Comparison of ENCODE assay signal across 1 cellular context in the genomic region with DNA sequence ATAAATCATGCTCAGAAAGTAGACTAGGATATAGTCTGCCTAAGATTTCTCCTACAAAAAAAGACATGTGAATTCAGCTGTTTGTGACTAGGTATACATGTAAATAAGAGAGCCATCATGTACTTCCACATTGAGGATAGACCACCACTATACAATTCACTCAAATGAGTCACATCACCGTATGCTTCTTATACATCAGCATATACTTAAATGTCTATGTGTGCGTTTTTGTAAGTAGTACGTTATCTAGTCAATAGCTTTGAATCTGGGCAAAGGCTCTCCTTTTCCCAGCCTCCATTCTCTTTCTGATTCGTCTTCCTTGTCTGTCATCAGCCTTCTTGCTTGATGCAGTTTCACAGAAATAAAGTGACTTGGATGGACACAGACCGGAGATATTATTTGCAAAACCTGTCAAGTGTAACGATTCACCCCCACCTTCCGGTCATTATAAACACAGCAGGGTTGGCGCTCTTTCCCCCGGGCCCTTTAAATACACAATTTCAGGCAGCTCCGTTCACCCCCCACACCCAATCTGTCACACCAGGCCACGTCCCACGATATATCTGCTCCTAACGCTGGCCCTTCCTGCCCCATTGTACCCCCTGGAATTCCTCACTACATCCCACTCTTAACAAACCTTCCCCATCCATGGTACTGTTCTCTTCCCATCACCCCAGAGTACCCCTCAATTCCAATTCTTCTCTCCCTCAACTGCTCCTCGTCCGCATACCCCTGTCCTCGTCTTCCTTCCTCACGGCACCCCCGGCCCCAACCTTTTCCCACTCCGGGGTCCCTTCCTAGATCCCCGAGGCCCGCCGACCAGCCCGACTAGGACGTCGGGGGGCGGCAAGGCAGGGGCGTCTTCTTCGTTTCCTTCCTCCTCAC.
TF ChIP-seq lines count a peak whose summit lies in the region.

No MANE protein-coding gene starts in this region.

TF ChIP-seq in K562, 482 proteins besides CTCF, POLR2A, EP300 and RAD21 (continued from another document and continues in another):
- TF ChIP-seq AFF4 (CRISPR knock-in tag; IDR thresholded peaks at IDR 0.05) (no peak; the same call in 1 of the 2 replicates), ARID3A (IDR thresholded peaks at IDR 0.05; ENCODE audit: borderline replicate concordance, low read depth, low read length) (peak; percentile 64; the same call in 1 of the 2 replicates), C11orf30 (IDR thresholded peaks at IDR 0.05; ENCODE audit: low read depth) (no peak), ZNF133 (CRISPR knock-in tag; IDR thresholded peaks at IDR 0.05) (no peak), E2F6 (IDR thresholded peaks at IDR 0.05; ENCODE audit: borderline replicate concordance in 1 of 2, extremely low read depth in 1 of 2, insufficient read depth in 1 of 2, insufficient read length in 1 of 2, low read depth in 1 of 2, low read length in 1 of 2, poor library complexity in 1 of 2, severe bottlenecking in 1 of 2) (no peak), HMG20A (CRISPR knock-in tag; conservative IDR thresholded peaks at IDR 0.05) (no peak), FOXK1 (CRISPR knock-in tag; IDR thresholded peaks at IDR 0.05; ENCODE audit: borderline replicate concordance) (no peak; the same call in 1 of the 2 replicates), THRAP3 (IDR thresholded peaks at IDR 0.05; ENCODE audit: borderline replicate concordance) (peak; percentile 19), ILK (tag; IDR thresholded peaks at IDR 0.05; ENCODE audit: borderline replicate concordance, low read depth) (no peak), L3MBTL2 (IDR thresholded peaks at IDR 0.05) (no peak), GATA2 (CRISPR knock-in tag; IDR thresholded peaks at IDR 0.05) (no peak), ASH1L (IDR thresholded peaks at IDR 0.05; ENCODE audit: borderline replicate concordance, low read depth, partially characterized antibody) (no peak), ZNF384 (IDR thresholded peaks at IDR 0.05; ENCODE audit: low read depth, low read length) (no peak), CTBP1 (IDR thresholded peaks at IDR 0.05; ENCODE audit: borderline replicate concordance) (0 out of 2 replicates have a peak, but pooled peaks have one; percentile 14), ZNF280B (CRISPR knock-in tag; IDR thresholded peaks at IDR 0.05) (no peak), SRSF9 (IDR thresholded peaks at IDR 0.05; ENCODE audit: borderline replicate concordance, low read depth, low read length) (no peak), MLLT1 (IDR thresholded peaks at IDR 0.05) (peak in 1 of 2 experiments; percentile 38; a peak in 1 of 4 replicates), ZNF143 (CRISPR knock-in tag; IDR thresholded peaks at IDR 0.05) (no peak), KAT2B (IDR thresholded peaks at IDR 0.05; ENCODE audit: low read depth, low read length) (no peak), ZNF184 (CRISPR knock-in tag; IDR thresholded peaks at IDR 0.05) (no peak), HDAC1 (IDR thresholded peaks at IDR 0.05) (peak in 1 of 2 experiments; percentile 94; a peak in 2 of 4 replicates), KLF13 (tag; IDR thresholded peaks at IDR 0.05; ENCODE audit: borderline replicate concordance, low read depth) (no peak), SMARCA5 (IDR thresholded peaks at IDR 0.05) (peak; percentile 61; the same call in 1 of the 2 replicates), PATZ1 (CRISPR knock-in tag; IDR thresholded peaks at IDR 0.05; ENCODE audit: borderline replicate concordance) (no peak), FOSL1 (tag; conservative IDR thresholded peaks at IDR 0.05) (peak; percentile 5; the same call in 1 of the 2 replicates), TCF7L2 (IDR thresholded peaks at IDR 0.05; ENCODE audit: low read depth, low read length) (no peak), HMGN3 (IDR thresholded peaks at IDR 0.05; ENCODE audit: borderline replicate concordance, extremely low read depth, insufficient read length, low read depth, low read length) (no peak), GABPB1 (CRISPR knock-in tag; IDR thresholded peaks at IDR 0.05) (peak; percentile 9; the same call in 1 of the 2 replicates), ZFPM2 (CRISPR knock-in tag; IDR thresholded peaks at IDR 0.05) (no peak), PHB2 (IDR thresholded peaks at IDR 0.05; ENCODE audit: low read depth) (no peak), SIN3A (IDR thresholded peaks at IDR 0.05; ENCODE audit: borderline replicate concordance in 2 of 2, control insufficient read depth in 1 of 2, low read depth in 2 of 2, low read length in 2 of 2) (peak; percentile 78 to 96; a peak in 3 of 4 replicates), ZNF263 (CRISPR knock-in tag; IDR thresholded peaks at IDR 0.05; ENCODE audit: borderline replicate concordance) (no peak), BCOR (IDR thresholded peaks at IDR 0.05) (peak; percentile 61; the same call in 1 of the 2 replicates), KDM2B (CRISPR knock-in tag; IDR thresholded peaks at IDR 0.05) (0 out of 2 replicates have a peak, but pooled peaks have one; percentile 30)
- TF ChIP-seq, protein P1, sequence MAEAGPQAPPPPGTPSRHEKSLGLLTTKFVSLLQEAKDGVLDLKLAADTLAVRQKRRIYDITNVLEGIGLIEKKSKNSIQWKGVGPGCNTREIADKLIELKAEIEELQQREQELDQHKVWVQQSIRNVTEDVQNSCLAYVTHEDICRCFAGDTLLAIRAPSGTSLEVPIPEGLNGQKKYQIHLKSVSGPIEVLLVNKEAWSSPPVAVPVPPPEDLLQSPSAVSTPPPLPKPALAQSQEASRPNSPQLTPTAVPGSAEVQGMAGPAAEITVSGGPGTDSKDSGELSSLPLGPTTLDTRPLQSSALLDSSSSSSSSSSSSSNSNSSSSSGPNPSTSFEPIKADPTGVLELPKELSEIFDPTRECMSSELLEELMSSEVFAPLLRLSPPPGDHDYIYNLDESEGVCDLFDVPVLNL (CRISPR knock-in tag; IDR thresholded peaks at IDR 0.05; ENCODE audit: low read depth), result no peak
- TF ChIP-seq, protein P2, sequence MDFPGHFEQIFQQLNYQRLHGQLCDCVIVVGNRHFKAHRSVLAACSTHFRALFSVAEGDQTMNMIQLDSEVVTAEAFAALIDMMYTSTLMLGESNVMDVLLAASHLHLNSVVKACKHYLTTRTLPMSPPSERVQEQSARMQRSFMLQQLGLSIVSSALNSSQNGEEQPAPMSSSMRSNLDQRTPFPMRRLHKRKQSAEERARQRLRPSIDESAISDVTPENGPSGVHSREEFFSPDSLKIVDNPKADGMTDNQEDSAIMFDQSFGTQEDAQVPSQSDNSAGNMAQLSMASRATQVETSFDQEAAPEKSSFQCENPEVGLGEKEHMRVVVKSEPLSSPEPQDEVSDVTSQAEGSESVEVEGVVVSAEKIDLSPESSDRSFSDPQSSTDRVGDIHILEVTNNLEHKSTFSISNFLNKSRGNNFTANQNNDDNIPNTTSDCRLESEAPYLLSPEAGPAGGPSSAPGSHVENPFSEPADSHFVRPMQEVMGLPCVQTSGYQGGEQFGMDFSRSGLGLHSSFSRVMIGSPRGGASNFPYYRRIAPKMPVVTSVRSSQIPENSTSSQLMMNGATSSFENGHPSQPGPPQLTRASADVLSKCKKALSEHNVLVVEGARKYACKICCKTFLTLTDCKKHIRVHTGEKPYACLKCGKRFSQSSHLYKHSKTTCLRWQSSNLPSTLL (IDR thresholded peaks at IDR 0.05), result 0 out of 2 replicates have a peak, but pooled peaks have one; percentile 48
- TF ChIP-seq, protein P3, sequence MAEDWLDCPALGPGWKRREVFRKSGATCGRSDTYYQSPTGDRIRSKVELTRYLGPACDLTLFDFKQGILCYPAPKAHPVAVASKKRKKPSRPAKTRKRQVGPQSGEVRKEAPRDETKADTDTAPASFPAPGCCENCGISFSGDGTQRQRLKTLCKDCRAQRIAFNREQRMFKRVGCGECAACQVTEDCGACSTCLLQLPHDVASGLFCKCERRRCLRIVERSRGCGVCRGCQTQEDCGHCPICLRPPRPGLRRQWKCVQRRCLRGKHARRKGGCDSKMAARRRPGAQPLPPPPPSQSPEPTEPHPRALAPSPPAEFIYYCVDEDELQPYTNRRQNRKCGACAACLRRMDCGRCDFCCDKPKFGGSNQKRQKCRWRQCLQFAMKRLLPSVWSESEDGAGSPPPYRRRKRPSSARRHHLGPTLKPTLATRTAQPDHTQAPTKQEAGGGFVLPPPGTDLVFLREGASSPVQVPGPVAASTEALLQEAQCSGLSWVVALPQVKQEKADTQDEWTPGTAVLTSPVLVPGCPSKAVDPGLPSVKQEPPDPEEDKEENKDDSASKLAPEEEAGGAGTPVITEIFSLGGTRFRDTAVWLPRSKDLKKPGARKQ (CRISPR knock-in tag; IDR thresholded peaks at IDR 0.05), result no peak
- TF ChIP-seq, protein P4, sequence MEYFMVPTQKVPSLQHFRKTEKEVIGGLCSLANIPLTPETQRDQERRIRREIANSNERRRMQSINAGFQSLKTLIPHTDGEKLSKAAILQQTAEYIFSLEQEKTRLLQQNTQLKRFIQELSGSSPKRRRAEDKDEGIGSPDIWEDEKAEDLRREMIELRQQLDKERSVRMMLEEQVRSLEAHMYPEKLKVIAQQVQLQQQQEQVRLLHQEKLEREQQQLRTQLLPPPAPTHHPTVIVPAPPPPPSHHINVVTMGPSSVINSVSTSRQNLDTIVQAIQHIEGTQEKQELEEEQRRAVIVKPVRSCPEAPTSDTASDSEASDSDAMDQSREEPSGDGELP (CRISPR knock-in tag; IDR thresholded peaks at IDR 0.05; ENCODE audit: borderline replicate concordance), result no peak
